ENCODE assay signal across 28 cellular contexts in the genomic region with DNA sequence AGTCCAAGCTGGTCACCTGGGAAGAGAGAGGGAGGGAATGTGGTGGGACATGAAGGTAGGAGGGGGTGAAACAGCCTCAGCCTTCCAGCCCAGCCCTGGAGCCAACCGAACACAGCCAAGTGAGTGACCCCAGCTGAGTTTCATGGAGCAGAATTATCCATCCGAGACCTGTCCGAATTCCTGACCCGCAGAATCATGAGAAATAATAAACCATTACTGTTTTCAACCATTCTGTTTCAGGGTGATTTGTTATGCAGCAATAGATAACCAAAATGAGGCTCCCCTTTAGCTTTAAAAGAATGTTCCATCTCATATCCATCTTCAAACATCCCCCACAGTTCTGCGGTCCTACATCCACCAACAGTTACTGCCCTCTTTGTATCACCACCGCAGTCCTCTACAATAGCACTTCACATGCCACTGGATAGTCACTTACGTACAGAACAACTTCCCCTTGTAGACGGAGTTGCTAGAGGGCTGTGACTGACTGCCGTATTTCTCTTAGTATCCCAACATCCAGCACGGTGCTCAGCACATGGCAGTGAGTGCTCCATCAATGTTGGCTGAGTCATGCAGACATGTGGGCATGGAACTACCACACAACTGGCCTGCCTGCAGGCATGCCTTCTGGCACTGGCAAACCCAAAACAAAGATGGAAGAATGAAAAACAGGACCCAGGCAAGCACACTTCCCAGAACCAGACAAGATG. TPM values are rescaled to one million over a fixed set of nuclear protein-coding genes. Genes with fewer than 3 reads are reported as not detected.
A peak's percentile ranks its signal among the peaks of the same experiment; 100 is the strongest.
DNase-seq lines count a peak whose midpoint lies in the region; ATAC-seq and TF ChIP-seq lines count a peak whose summit lies in the region.
"Had no signal": no experiment of that assay in that cellular context is flagged by ENCODE, and none has a peak within 500 bp of the region (broad histone marks: within the 10 kb centered on the region; RNA-seq: fewer than 3 reads in every experiment).

No MANE protein-coding gene starts in this region.

- no peak overlapping the region for H3K27ac Mint-ChIP-seq in activated naive CD4-positive, alpha-beta T cell treated with anti-CD3 and anti-CD28 coated beads, Interleukin-2, amount 10 ng/mL, durations not matched to agents 7 days and 5 days
- H3K27ac Mint-ChIP-seq: activated T-helper 2 cell treated with anti-CD3 and anti-CD28 coated beads, Interferon-gamma antibody, Interleukin-2, Interleukin-4, amounts not matched to agents 10 μg/mL and 5 μg/mL and 100 μg/mL, durations not matched to agents 14 hours and 24 hours and 36 hours; IgD-negative memory B cell had no signal

- peak; percentile 67 for ATAC-seq in sciatic nerve
- ATAC-seq in HG03095 (IDR thresholded peaks at IDR 0.05; ENCODE audit: unreplicated experiment): no peak
- ATAC-seq in left cardiac atrium: no peak
- ATAC-seq: gastroesophageal sphincter; GM12878; Right ventricle myocardium inferior; stimulated activated naive CD8-positive, alpha-beta T cell treated with anti-CD3 and anti-CD28 coated beads, Interleukin-15, Interleukin-2, amounts not matched to agents 100 U/mL and 50 U/mL, for 24 hours had no signal

- CTCF ChIA-PET in activated naive CD4-positive, alpha-beta T cell treated with anti-CD3 and anti-CD28 coated beads, Interleukin-2, amount 10 ng/mL, durations not matched to agents 7 days and 5 days (lab: Charles Lee): interaction anchor here (0.8 kb wide), 1 partner anchor 13 kb away, joined by 3 read pairs; no protein-coding TSS in a partner anchor

- no peak for TF ChIP-seq CTCF in epithelial cell of proximal tubule (conservative IDR thresholded peaks at IDR 0.05; ENCODE audit: low read depth, low read length)

- in situ Hi-C loops in KBM-7 (cut with MboI; ENCODE audit: low pct_unique_long_range_greater_than_20kb, low sequenced_read_pairs): no loop called here
- in situ Hi-C loops in SK-MEL-5 (cut with HindIII; ENCODE audit: low pct_unique_long_range_greater_than_20kb, low sequenced_read_pairs): no loop called here

- intact Hi-C loops in sciatic nerve (cut with DNase I) (no loop called here), left cardiac atrium (cut with DNase I) (no loop called here)

- H3K9me3 Mint-ChIP-seq in activated naive CD4-positive, alpha-beta T cell treated with anti-CD3 and anti-CD28 coated beads, Interleukin-2, amount 10 ng/mL, durations not matched to agents 7 days and 5 days: no peaks in the 10 kb centered on the region
- H3K9me3 Mint-ChIP-seq: activated T-helper 2 cell treated with anti-CD3 and anti-CD28 coated beads, Interferon-gamma antibody, Interleukin-2, Interleukin-4, amounts not matched to agents 10 μg/mL and 5 μg/mL and 100 μg/mL, durations not matched to agents 14 hours and 24 hours and 36 hours had no signal

- H3K4me1 Mint-ChIP-seq in activated naive CD4-positive, alpha-beta T cell treated with anti-CD3 and anti-CD28 coated beads, Interleukin-2, amount 10 ng/mL, durations not matched to agents 7 days and 5 days: peaks cover 5% of the 10 kb centered on the region

- DNase-seq in KBM-7: peak; percentile 85
- DNase-seq in SK-MEL-5 (ENCODE audit: low read depth, low spot score): peak; percentile 90
- DNase-seq in epithelial cell of proximal tubule (ENCODE audit: low read depth): no peak
- DNase-seq in sciatic nerve (ENCODE audit: low spot score): no peak
- no peak for DNase-seq in left cardiac atrium
- DNase-seq in NAMALWA (ENCODE audit: low spot score): no peak
- DNase-seq in activated naive CD4-positive, alpha-beta T cell treated with anti-CD3 and anti-CD28 coated beads, Interleukin-2, amount 10 ng/mL, durations not matched to agents 7 days and 5 days: no peak
- DNase-seq: activated CD8-positive, alpha-beta memory T cell treated with anti-CD3 and anti-CD28 coated beads, Interleukin-2, amount 50 U/mL, for 4 hours; COR-L47; DMS79 treated with DMSO at 0.1 percent for 48 hours; effector CD8-positive, alpha-beta T cell; esophagus squamous epithelium; mesenchymal stem cell; MG63; NCI-H1694; NCI-H748 treated with DMSO at 0.1 percent for 48 hours; occipital lobe; OCI-M1; stimulated activated CD4-positive, alpha-beta T cell treated with anti-CD3 and anti-CD28 coated beads, Interleukin-4, amount 100 ng/mL, for 24 hours; stimulated activated naive CD8-positive, alpha-beta T cell treated with anti-CD3 and anti-CD28 coated beads, Interleukin-15, Interleukin-2, amounts not matched to agents 100 U/mL and 50 U/mL, for 24 hours; tibial artery had no signal

- H3K36me3 Mint-ChIP-seq in activated naive CD4-positive, alpha-beta T cell treated with anti-CD3 and anti-CD28 coated beads, Interleukin-2, amount 10 ng/mL, durations not matched to agents 7 days and 5 days: no peaks in the 10 kb centered on the region
- H3K36me3 Mint-ChIP-seq: IgD-negative memory B cell had no signal

- H3K27me3 Mint-ChIP-seq in activated naive CD4-positive, alpha-beta T cell treated with anti-CD3 and anti-CD28 coated beads, Interleukin-2, amount 10 ng/mL, durations not matched to agents 7 days and 5 days: peaks cover 30% of the 10 kb centered on the region
- H3K27me3 Mint-ChIP-seq: brain had no signal

- H3K4me3 ChIP-seq in epithelial cell of proximal tubule (ENCODE audit: low read depth, low read length): peak overlapping the region; percentile 12
- H3K4me3 ChIP-seq: esophagus squamous epithelium, gastroesophageal sphincter, GM12878, MG63, tibial artery had no signal

- H3K4me3 Mint-ChIP-seq in activated naive CD4-positive, alpha-beta T cell treated with anti-CD3 and anti-CD28 coated beads, Interleukin-2, amount 10 ng/mL, durations not matched to agents 7 days and 5 days: no peak overlapping the region
- H3K4me3 Mint-ChIP-seq: brain, IgD-negative memory B cell had no signal

RNA-seq across cellular contexts. Expression of gene KIAA1549, which starts 18.5 kb away (rescaled TPM):
- total RNA-seq in SK-MEL-5 (2014; rRNA removed; shearing (Covaris generic)): 2.7 and 3.0 TPM in 2 replicates
- polyA plus RNA-seq in SK-MEL-5 (2015; cell fraction: cytosol; rRNA removed): 8.8 and 15.0 TPM in 2 replicates
- 6.8 and 8.1 TPM in 2 replicates for polyA plus RNA-seq in SK-MEL-5 (2015; cell fraction: nucleus; rRNA removed)
- total RNA-seq in epithelial cell of proximal tubule (1.8 and 4.3 TPM in 2 replicates), sciatic nerve (5.2 TPM), left cardiac atrium (1 to 10 TPM; 1.3 to 1.5 TPM)
- polyA plus RNA-seq: IgD-negative memory B cell had no signal

Comparison
In these comparisons a context has a peak if more than half of its experiments do, and no peak if none do; other contexts are left out.
1. DNase-seq: peak in KBM-7 (single experiment) and SK-MEL-5 (single experiment); none in epithelial cell of proximal tubule (single experiment), sciatic nerve (single experiment), left cardiac atrium (single experiment), NAMALWA (single experiment) and activated naive CD4-positive, alpha-beta T cell treated with anti-CD3 and anti-CD28 coated beads, Interleukin-2, amount 10 ng/mL, durations not matched to agents 7 days and 5 days (single experiment).